2 cellular contexts compared by ENCODE assay signal in the genomic region with DNA sequence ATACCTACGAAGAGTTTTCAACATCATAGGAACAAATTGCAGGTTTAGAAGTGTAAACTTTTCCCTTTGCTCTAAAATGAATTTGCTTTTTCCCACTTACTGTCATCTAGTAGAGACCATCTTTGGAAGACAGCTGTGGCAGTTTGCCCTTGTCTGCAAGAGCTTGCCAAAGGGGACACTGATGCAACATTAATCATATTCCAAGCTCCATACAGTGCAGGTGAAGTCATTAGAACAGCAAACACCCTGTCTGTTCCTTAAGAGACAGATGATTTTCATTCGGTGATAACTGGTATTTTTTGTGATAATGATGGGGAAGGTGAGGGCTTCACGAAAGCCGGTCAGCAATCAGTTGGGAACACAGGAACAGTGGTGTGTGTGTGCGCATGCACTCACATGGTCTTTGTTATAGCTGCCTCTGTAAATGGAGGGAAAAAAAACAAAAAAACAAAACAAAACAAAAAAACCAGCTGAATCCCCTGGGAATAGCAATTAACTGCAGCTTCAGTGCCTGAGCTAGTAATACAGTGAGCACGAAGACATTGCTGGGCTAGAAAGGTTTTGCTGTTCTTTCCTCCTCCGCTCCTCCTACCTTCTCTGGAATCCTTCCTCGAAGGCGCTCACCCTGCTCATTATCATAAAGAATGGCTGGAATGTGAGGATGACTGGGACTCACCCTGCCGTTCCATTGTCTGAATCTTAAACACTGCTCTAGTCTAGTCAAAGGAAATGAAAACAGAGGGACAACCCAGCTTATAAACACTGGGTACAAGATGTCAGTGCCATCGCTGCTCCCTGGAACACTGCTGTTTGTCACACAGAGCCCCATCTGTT.
TF ChIP-seq lines count a peak whose summit lies in the region.

No MANE protein-coding gene starts in this region.

TF ChIP-seq in H1, 55 proteins besides CTCF, POLR2A, EP300 and RAD21 (continues in another document):
- TF ChIP-seq POLR2AphosphoS5 (IDR thresholded peaks at IDR 0.05; ENCODE audit: low read depth, low read length) = peak; percentile 68
- TF ChIP-seq NANOG (IDR thresholded peaks at IDR 0.05; ENCODE audit: insufficient read depth, low read depth, low read length, poor library complexity, severe bottlenecking) = peak; percentile 58
- TF ChIP-seq, protein P1, sequence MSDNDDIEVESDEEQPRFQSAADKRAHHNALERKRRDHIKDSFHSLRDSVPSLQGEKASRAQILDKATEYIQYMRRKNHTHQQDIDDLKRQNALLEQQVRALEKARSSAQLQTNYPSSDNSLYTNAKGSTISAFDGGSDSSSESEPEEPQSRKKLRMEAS (IDR thresholded peaks at IDR 0.05) = peak; percentile 53; the same call in 1 of the 2 replicates
- no peak for TF ChIP-seq BACH1 (IDR thresholded peaks at IDR 0.05; ENCODE audit: low read length)
- peak; percentile 100 for TF ChIP-seq TEAD4 (IDR thresholded peaks at IDR 0.05; ENCODE audit: low read depth, low read length)
- 0 out of 4 replicates have a peak, but pooled peaks have one; percentile 26 for TF ChIP-seq HDAC2 (IDR thresholded peaks at IDR 0.05; ENCODE audit: borderline replicate concordance in 1 of 2, low read depth in 2 of 2, low read length in 2 of 2)
- peak; percentile 32; the same call in 1 of the 2 replicates for TF ChIP-seq TAF1 (IDR thresholded peaks at IDR 0.05; ENCODE audit: low read depth, low read length)
- TF ChIP-seq SP4 (IDR thresholded peaks at IDR 0.05; ENCODE audit: low read length) = no peak
- TF ChIP-seq CBX8 (IDR thresholded peaks at IDR 0.05; ENCODE audit: borderline replicate concordance, low read depth, low read length) = no peak
- TF ChIP-seq YY1 (IDR thresholded peaks at IDR 0.05; ENCODE audit: low read depth, low read length) = peak; percentile 71; the same call in 1 of the 2 replicates
- TF ChIP-seq JUND (IDR thresholded peaks at IDR 0.05; ENCODE audit: low read length) = peak; percentile 75; the same call in 1 of the 2 replicates
- no peak for TF ChIP-seq RNF2 (IDR thresholded peaks at IDR 0.05; ENCODE audit: borderline replicate concordance, low read depth, low read length, missing control alignments, poor library complexity, severe bottlenecking)
- peak; percentile 61 for TF ChIP-seq RBBP5 (IDR thresholded peaks at IDR 0.05; ENCODE audit: borderline replicate concordance, low read depth, low read length)
- peak; percentile 28; the same call in 1 of the 2 replicates for TF ChIP-seq KDM1A (IDR thresholded peaks at IDR 0.05; ENCODE audit: borderline replicate concordance, low read length)

TF ChIP-seq in neural cell, 6 proteins besides CTCF, POLR2A, EP300 and RAD21:
- TF ChIP-seq TAF1 (IDR thresholded peaks at IDR 0.05; ENCODE audit: low read depth) = no peak
- TF ChIP-seq POLR2AphosphoS5 (IDR thresholded peaks at IDR 0.05) = no peak
- TF ChIP-seq REST (IDR thresholded peaks at IDR 0.05; ENCODE audit: borderline replicate concordance) = peak; percentile 47
- TF ChIP-seq MXI1 (conservative IDR thresholded peaks at IDR 0.05; ENCODE audit: poor library complexity, severe bottlenecking) = no peak
- TF ChIP-seq SMC3 (conservative IDR thresholded peaks at IDR 0.05; ENCODE audit: poor library complexity) = no peak
